In genomic region chr5:55226027-55226933, GRCh38 we compare ENCODE assay signal across 8 cellular contexts.
DNase-seq lines count a peak whose midpoint lies in the region; ATAC-seq and TF ChIP-seq lines count a peak whose summit lies in the region.

No MANE protein-coding gene starts in this region.

- peak; percentile 43 for DNase-seq in EH (ENCODE audit: low read depth)
- peak; percentile 63 to 67 for DNase-seq in Kasumi-1 (lab: John Stamatoyannopoulos, UW)
- peak; percentile 89 for DNase-seq in RWPE2 (ENCODE audit: low spot score)
- DNase-seq in activated naive CD8-positive, alpha-beta T cell treated with anti-CD3 and anti-CD28 coated beads, Interleukin-2, amount 50 U/mL, for 24 hours: peak; percentile 85
- DNase-seq in stimulated activated CD4-positive, alpha-beta T cell treated with anti-CD3 and anti-CD28 coated beads, Interleukin-15, amount 100 ng/mL, for 48 hours (ENCODE audit: low read depth in 2 of 2): peak; percentile 55 to 69
- no peak for DNase-seq in GM19238 (ENCODE audit: insufficient read length, low spot score)

- H3K4me3 ChIP-seq in RWPE2 (ENCODE audit: severe bottlenecking): peak overlapping the region; percentile 53
- peak overlapping the region; percentile 58 for H3K4me3 ChIP-seq in iPS-15b (ENCODE audit: low read depth, low read length)

- H3K4me1 Mint-ChIP-seq in activated naive CD8-positive, alpha-beta T cell treated with anti-CD3 and anti-CD28 coated beads, Interleukin-2, amount 50 U/mL, for 24 hours: peaks cover 34% of the 10 kb centered on the region

- no peaks in the 10 kb centered on the region for H3K9me3 Mint-ChIP-seq in activated naive CD8-positive, alpha-beta T cell treated with anti-CD3 and anti-CD28 coated beads, Interleukin-2, amount 50 U/mL, for 24 hours

- no peaks in the 10 kb centered on the region for H3K4me1 ChIP-seq in RWPE2 (ENCODE audit: insufficient read depth, poor library complexity, severe bottlenecking)
- H3K4me1 ChIP-seq in iPS-15b (ENCODE audit: control insufficient read depth, insufficient read depth, low read length): no peaks in the 10 kb centered on the region

- peak; percentile 45 for ATAC-seq in GM21786 (IDR thresholded peaks at IDR 0.05; ENCODE audit: unreplicated experiment)
- peak; percentile 82 for ATAC-seq in RWPE2 (ENCODE audit: low read depth)
- ATAC-seq in activated naive CD8-positive, alpha-beta T cell treated with anti-CD3 and anti-CD28 coated beads, Interleukin-2, amount 50 U/mL, for 24 hours: peak; percentile 73

- peaks cover 87% of the 10 kb centered on the region for H3K27me3 Mint-ChIP-seq in activated naive CD8-positive, alpha-beta T cell treated with anti-CD3 and anti-CD28 coated beads, Interleukin-2, amount 50 U/mL, for 24 hours

- H3K9ac ChIP-seq in iPS-15b (ENCODE audit: low read depth, low read length): no peak overlapping the region

- H3K36me3 ChIP-seq in RWPE2 (ENCODE audit: low read depth) (no peaks in the 10 kb centered on the region), iPS-15b (ENCODE audit: control insufficient read depth, insufficient read depth, low read length) (no peaks in the 10 kb centered on the region)

- H3K9me3 ChIP-seq in RWPE2 (ENCODE audit: severe bottlenecking) (no peaks in the 10 kb centered on the region), iPS-15b (ENCODE audit: control insufficient read depth, insufficient read depth, low read length) (no peaks in the 10 kb centered on the region)

- peak overlapping the region; percentile 53 for H3K4me3 Mint-ChIP-seq in activated naive CD8-positive, alpha-beta T cell treated with anti-CD3 and anti-CD28 coated beads, Interleukin-2, amount 50 U/mL, for 24 hours

- no peaks in the 10 kb centered on the region for H3K36me3 Mint-ChIP-seq in activated naive CD8-positive, alpha-beta T cell treated with anti-CD3 and anti-CD28 coated beads, Interleukin-2, amount 50 U/mL, for 24 hours (ENCODE audit: low read depth)

- H3K27ac ChIP-seq in RWPE2 (ENCODE audit: poor library complexity, severe bottlenecking): peak overlapping the region; percentile 40

- H3K27me3 ChIP-seq in RWPE2 (ENCODE audit: insufficient read depth, poor library complexity, severe bottlenecking) (no peaks in the 10 kb centered on the region), iPS-15b (ENCODE audit: control insufficient read depth, insufficient read depth, low read length) (peaks cover 96% of the 10 kb centered on the region)

- H3K27ac Mint-ChIP-seq in activated naive CD8-positive, alpha-beta T cell treated with anti-CD3 and anti-CD28 coated beads, Interleukin-2, amount 50 U/mL, for 24 hours: no peak overlapping the region

- peak; percentile 94 for TF ChIP-seq CTCF in RWPE2 (IDR thresholded peaks at IDR 0.05; ENCODE audit: poor library complexity, severe bottlenecking)
